Comparison of ENCODE assay signal across 26 cellular contexts in genomic region chr3:171548918-171549317, GRCh38.
DNase-seq lines count a peak whose midpoint lies in the region; ATAC-seq, FAIRE-seq and TF ChIP-seq lines count a peak whose summit lies in the region.
"Had no signal": no experiment of that assay in that cellular context is flagged by ENCODE, and none has a peak within 500 bp of the region (broad histone marks: within the 10 kb centered on the region; RNA-seq: fewer than 3 reads in every experiment).

No MANE protein-coding gene starts in this region.

- TF ChIP-seq POLR2A in K562 (conservative IDR thresholded peaks at IDR 0.05): no peak

- H3K27ac ChIP-seq in K562 (ENCODE audit: extremely low read depth, low read depth, low read length): no peak overlapping the region
- H3K27ac ChIP-seq in CD4-positive, alpha-beta memory T cell (ENCODE audit: low read depth, low read length): no peak overlapping the region
- H3K27ac ChIP-seq: ascending aorta, esophagus muscularis mucosa, neutrophil had no signal

- no peaks in the 10 kb centered on the region for H3K9me3 Mint-ChIP-seq in osteocyte (ENCODE audit: unreplicated experiment)
- H3K9me3 Mint-ChIP-seq in CD4-positive, alpha-beta memory T cell: no peaks in the 10 kb centered on the region
- H3K9me3 Mint-ChIP-seq: activated naive CD4-positive, alpha-beta T cell treated with anti-CD3 and anti-CD28 coated beads, Interleukin-2, amount 50 U/mL, for 24 hours; H9 had no signal

- peaks cover 0 to 3% of the 10 kb centered on the region in 2 experiments; a peak in 1 of 5 replicates for H3K4me1 ChIP-seq in K562 (replicated peaks in 1 of 2; ENCODE audit: control insufficient read depth in 2 of 2, insufficient read depth in 2 of 2, low read length in 2 of 2)
- H3K4me1 ChIP-seq in CD4-positive, alpha-beta memory T cell (ENCODE audit: insufficient read depth, low read length): peaks cover 5% of the 10 kb centered on the region
- H3K4me1 ChIP-seq: ascending aorta, esophagus muscularis mucosa had no signal

- intact Hi-C loops in K562 (cut with micrococcal nuclease): loop anchor here (5.0 kb wide), 1 partner anchor 87 kb away; the partner anchor contains the start of gene TNIK
- intact Hi-C loops in CD4-positive, alpha-beta memory T cell (cut with micrococcal nuclease): no loop called here

- peak overlapping the region; percentile 67 for H3K27ac Mint-ChIP-seq in osteocyte (ENCODE audit: unreplicated experiment)
- H3K27ac Mint-ChIP-seq in CD4-positive, alpha-beta memory T cell: peak overlapping the region in 1 of 7 donors; percentile 11
- H3K27ac Mint-ChIP-seq: activated T-helper 1 cell treated with anti-CD3 and anti-CD28 coated beads, Interleukin-12 subunit alpha, Interleukin-12 subunit beta, Interleukin-2, Interleukin-4 antibody, amounts not matched to agents 30 ng/mL and 10 ng/mL and 1 ng/mL, durations not matched to agents 14 hours and 24 hours and 36 hours had no signal

- FAIRE-seq in K562 (lab: Jason Lieb, UNC): no peak

- 73% methylated on average over 4 of the region's 4 CpGs for WGBS in K562 (ENCODE audit: insufficient coverage, low coverage, missing lambda C conversion rate)

- H2AFZ ChIP-seq in K562 (ENCODE audit: low read depth, low read length): peak overlapping the region; percentile 61

- no peak overlapping the region for H3K4me2 ChIP-seq in K562 (ENCODE audit: insufficient read depth, low read length)

- no peaks in the 10 kb centered on the region for H3K79me2 ChIP-seq in K562 (ENCODE audit: control insufficient read depth, insufficient read depth, low read length)

- ATAC-seq in K562: no peak
- ATAC-seq: left cardiac atrium had no signal

- no TSS peak for BruUV-seq in K562 (replicated peaks; lab: Mats Ljungman, UMichigan)

- no peaks in the 10 kb centered on the region for H4K20me1 ChIP-seq in K562 (replicated peaks; ENCODE audit: control insufficient read depth, insufficient read depth, low read length)

- no peak overlapping the region for H3K4me3 Mint-ChIP-seq in osteocyte (ENCODE audit: unreplicated experiment)
- no peak overlapping the region for H3K4me3 Mint-ChIP-seq in CD4-positive, alpha-beta memory T cell
- H3K4me3 Mint-ChIP-seq: activated naive CD4-positive, alpha-beta T cell treated with anti-CD3 and anti-CD28 coated beads, Interleukin-2, amount 50 U/mL, for 24 hours; activated T-helper 1 cell treated with anti-CD3 and anti-CD28 coated beads, Interleukin-12 subunit alpha, Interleukin-12 subunit beta, Interleukin-2, Interleukin-4 antibody, amounts not matched to agents 30 ng/mL and 10 ng/mL and 1 ng/mL, durations not matched to agents 14 hours and 24 hours and 36 hours; H9 had no signal

- CTCF ChIA-PET in K562 (lab: Yijun Ruan, JAX; ENCODE audit: low intra/inter-chr PET ratio): no interaction called here
- CTCF ChIA-PET in CD4-positive, alpha-beta memory T cell (lab: Charles Lee; ENCODE audit: partially characterized antibody): interaction anchor here (1.3 kb wide), 1 partner anchor 17 kb away, joined by 8 read pairs; no protein-coding TSS in a partner anchor

- no peaks in the 10 kb centered on the region for H3K27me3 ChIP-seq in K562 (ENCODE audit: control insufficient read depth in 2 of 2, insufficient read depth in 2 of 2, low read length in 2 of 2)
- H3K27me3 ChIP-seq in CD4-positive, alpha-beta memory T cell (ENCODE audit: insufficient read depth, low read length): no peaks in the 10 kb centered on the region
- H3K27me3 ChIP-seq: ascending aorta, esophagus muscularis mucosa, MG63, neutrophil had no signal

- H3K9me1 ChIP-seq in K562 (ENCODE audit: control insufficient read depth, insufficient read depth, low read length): no peaks in the 10 kb centered on the region

- POLR2A ChIA-PET in K562 (lab: Yijun Ruan, JAX): interaction anchor here (1.2 kb wide), 1 partner anchor 11 kb away, joined by 3 read pairs; no protein-coding TSS in a partner anchor
- POLR2A ChIA-PET in CD4-positive, alpha-beta memory T cell (lab: Charles Lee; ENCODE audit: partially characterized antibody): no interaction called here

- H3K4me3 ChIP-seq in K562: no peak overlapping the region
- H3K4me3 ChIP-seq in CD4-positive, alpha-beta memory T cell (ENCODE audit: low read length in 2 of 2): no peak overlapping the region
- H3K4me3 ChIP-seq: ascending aorta, esophagus muscularis mucosa, MG63 had no signal

- peaks cover 13% of the 10 kb centered on the region for H3K4me1 Mint-ChIP-seq in osteocyte (ENCODE audit: unreplicated experiment)
- peaks cover 1 to 7% (median 5%) of the 10 kb centered on the region in 4 donors for H3K4me1 Mint-ChIP-seq in CD4-positive, alpha-beta memory T cell
- H3K4me1 Mint-ChIP-seq: activated naive CD4-positive, alpha-beta T cell treated with anti-CD3 and anti-CD28 coated beads, Interleukin-2, amount 50 U/mL, for 24 hours had no signal

- no peak for TF ChIP-seq CTCF in K562 (IDR thresholded peaks at IDR 0.05 in 2 of 3, conservative IDR thresholded peaks at IDR 0.05 in 1 of 3; ENCODE audit: insufficient read depth in 2 of 3, low read depth in 1 of 3, low read length in 3 of 3)
- TF ChIP-seq CTCF in osteocyte (IDR thresholded peaks at IDR 0.05): no peak
- TF ChIP-seq CTCF in GM20000 (IDR thresholded peaks at IDR 0.05; ENCODE audit: extremely low read depth, missing control alignments): no peak

- in situ Hi-C loops in K562 (cut with MboI): no loop called here

- H3K9ac ChIP-seq in K562 (ENCODE audit: insufficient read depth in 1 of 2, low read depth in 2 of 2, low read length in 2 of 2): no peak overlapping the region

- no peaks in the 10 kb centered on the region for H3K27me3 Mint-ChIP-seq in osteocyte (ENCODE audit: unreplicated experiment)
- peaks cover 0 to 2% of the 10 kb centered on the region in 2 donors for H3K27me3 Mint-ChIP-seq in CD4-positive, alpha-beta memory T cell
- H3K27me3 Mint-ChIP-seq: activated naive CD4-positive, alpha-beta T cell treated with anti-CD3 and anti-CD28 coated beads, Interleukin-2, amount 50 U/mL, for 24 hours had no signal

- H3K36me3 Mint-ChIP-seq in osteocyte (ENCODE audit: unreplicated experiment): no peaks in the 10 kb centered on the region
- H3K36me3 Mint-ChIP-seq in CD4-positive, alpha-beta memory T cell: no peaks in the 10 kb centered on the region
- H3K36me3 Mint-ChIP-seq: activated naive CD4-positive, alpha-beta T cell treated with anti-CD3 and anti-CD28 coated beads, Interleukin-2, amount 50 U/mL, for 24 hours had no signal

- TF ChIP-seq EP300 in K562 (IDR thresholded peaks at IDR 0.05; ENCODE audit: low read length): no peak

- H3K9me3 ChIP-seq in K562 (replicated peaks; ENCODE audit: control insufficient read depth, insufficient read depth, low read depth, low read length): no peaks in the 10 kb centered on the region
- H3K9me3 ChIP-seq in CD4-positive, alpha-beta memory T cell (ENCODE audit: control insufficient read depth in 1 of 2, low read length in 2 of 2): no peaks in the 10 kb centered on the region
- H3K9me3 ChIP-seq: ascending aorta, Caco-2, esophagus muscularis mucosa, MG63, neutrophil had no signal

- no peaks in the 10 kb centered on the region for H3K36me3 ChIP-seq in K562 (ENCODE audit: control insufficient read depth, insufficient read depth, low read length)
- no peaks in the 10 kb centered on the region for H3K36me3 ChIP-seq in CD4-positive, alpha-beta memory T cell (ENCODE audit: insufficient read depth, low read length)
- H3K36me3 ChIP-seq: ascending aorta, esophagus muscularis mucosa, MG63, neutrophil had no signal

- no peak for TF ChIP-seq RAD21 in K562 (CRISPR knock-in tag; conservative IDR thresholded peaks at IDR 0.05 in 1 of 2, IDR thresholded peaks at IDR 0.05 in 1 of 2)

- DNase-seq in ELF-1 (ENCODE audit: low read depth, low spot score) (peak; percentile 30), K562 (ENCODE audit: extremely low read depth in 1 of 4, low spot score in 3 of 4) (no peak), iris pigment epithelial cell (ENCODE audit: low read depth) (peak; percentile 39), osteocyte (ENCODE audit: extremely low spot score, unreplicated experiment) (no peak), OCI-M2 (lab: John Stamatoyannopoulos, UW; ENCODE audit: unreplicated experiment) (no peak), medulla oblongata (ENCODE audit: extremely low spot score) (no peak), GM20000 (ENCODE audit: low spot score) (no peak)
- DNase-seq in CD4-positive, alpha-beta memory T cell: no peak
- DNase-seq: activated CD4-positive, alpha-beta T cell treated with anti-CD3 and anti-CD28 coated beads for 48 hours; Caco-2; cerebellar nuclear complex; effector memory CD4-positive, alpha-beta T cell; H9; left cardiac atrium; MG63; NCI-H1417; NCI-H2081 treated with DMSO at 0.1 percent for 48 hours; SHP77 treated with DMSO at 0.1 percent for 48 hours; stimulated activated CD4-positive, alpha-beta T cell treated with anti-CD3 and anti-CD28 coated beads, Interleukin-12 subunit alpha, Interleukin-12 subunit beta, amount 100 ng/mL, for 4 hours; T-helper 1 cell; trophoblast cell had no signal

TF ChIP-seq in K562, 482 proteins besides CTCF, POLR2A, EP300 and RAD21 (continues in another document):
- no peak for TF ChIP-seq DEAF1 (CRISPR knock-in tag; IDR thresholded peaks at IDR 0.05)
- no peak for TF ChIP-seq ARID3A (IDR thresholded peaks at IDR 0.05; ENCODE audit: borderline replicate concordance, low read depth, low read length)
- no peak for TF ChIP-seq CBX3 (IDR thresholded peaks at IDR 0.05; ENCODE audit: borderline replicate concordance in 1 of 2, low read length in 2 of 2)

Comparison
In these comparisons a context has a peak if more than half of its experiments do, and no peak if none do; other contexts are left out.
1. DNase-seq: peak in ELF-1 (single experiment) and iris pigment epithelial cell (single experiment); none in K562 (0 of 4), osteocyte (single experiment), OCI-M2 (single experiment), medulla oblongata (single experiment), CD4-positive, alpha-beta memory T cell (0 of 5) and GM20000 (single experiment).